1 cellular context compared by ENCODE assay signal in the genomic region with DNA sequence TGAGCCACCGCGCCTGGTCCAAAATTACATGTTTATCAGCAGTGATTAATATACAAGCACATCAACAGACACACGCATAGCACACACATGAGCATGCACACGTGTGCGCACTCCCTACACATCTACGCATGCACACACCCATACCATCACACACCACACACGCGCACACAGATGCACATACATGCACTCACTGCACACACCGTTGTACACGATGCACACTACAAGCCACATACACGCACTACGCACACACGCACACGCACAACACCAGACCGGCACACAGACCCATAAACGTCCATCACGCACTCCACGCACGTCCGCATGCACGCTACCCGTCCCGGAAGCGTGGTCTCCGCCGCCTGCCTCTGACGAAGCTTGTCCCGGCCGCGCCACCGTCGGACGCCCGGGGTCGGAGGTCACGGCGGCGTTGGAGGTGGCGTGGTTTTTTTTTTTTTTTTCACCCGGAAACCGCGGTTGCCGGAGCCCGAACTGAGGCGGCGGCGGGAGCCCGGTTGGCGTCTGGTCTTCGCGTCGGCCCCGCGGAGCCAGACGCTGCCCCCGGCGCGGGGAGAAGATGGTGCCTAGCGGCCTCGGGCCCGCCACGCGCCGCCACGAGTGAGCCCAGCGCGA.
TF ChIP-seq lines count a peak whose summit lies in the region.

A gene with protein sequence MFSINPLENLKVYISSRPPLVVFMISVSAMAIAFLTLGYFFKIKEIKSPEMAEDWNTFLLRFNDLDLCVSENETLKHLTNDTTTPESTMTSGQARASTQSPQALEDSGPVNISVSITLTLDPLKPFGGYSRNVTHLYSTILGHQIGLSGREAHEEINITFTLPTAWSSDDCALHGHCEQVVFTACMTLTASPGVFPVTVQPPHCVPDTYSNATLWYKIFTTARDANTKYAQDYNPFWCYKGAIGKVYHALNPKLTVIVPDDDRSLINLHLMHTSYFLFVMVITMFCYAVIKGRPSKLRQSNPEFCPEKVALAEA (plus strand): TSS at position 457 of the 627 bp plus-strand sequence. CDS start 20,641 bp downstream, outside the sequence.

TF ChIP-seq in HEK293, 187 proteins besides CTCF, POLR2A, EP300 and RAD21 (continued from another document and continues in another):
- TF ChIP-seq, protein P1, sequence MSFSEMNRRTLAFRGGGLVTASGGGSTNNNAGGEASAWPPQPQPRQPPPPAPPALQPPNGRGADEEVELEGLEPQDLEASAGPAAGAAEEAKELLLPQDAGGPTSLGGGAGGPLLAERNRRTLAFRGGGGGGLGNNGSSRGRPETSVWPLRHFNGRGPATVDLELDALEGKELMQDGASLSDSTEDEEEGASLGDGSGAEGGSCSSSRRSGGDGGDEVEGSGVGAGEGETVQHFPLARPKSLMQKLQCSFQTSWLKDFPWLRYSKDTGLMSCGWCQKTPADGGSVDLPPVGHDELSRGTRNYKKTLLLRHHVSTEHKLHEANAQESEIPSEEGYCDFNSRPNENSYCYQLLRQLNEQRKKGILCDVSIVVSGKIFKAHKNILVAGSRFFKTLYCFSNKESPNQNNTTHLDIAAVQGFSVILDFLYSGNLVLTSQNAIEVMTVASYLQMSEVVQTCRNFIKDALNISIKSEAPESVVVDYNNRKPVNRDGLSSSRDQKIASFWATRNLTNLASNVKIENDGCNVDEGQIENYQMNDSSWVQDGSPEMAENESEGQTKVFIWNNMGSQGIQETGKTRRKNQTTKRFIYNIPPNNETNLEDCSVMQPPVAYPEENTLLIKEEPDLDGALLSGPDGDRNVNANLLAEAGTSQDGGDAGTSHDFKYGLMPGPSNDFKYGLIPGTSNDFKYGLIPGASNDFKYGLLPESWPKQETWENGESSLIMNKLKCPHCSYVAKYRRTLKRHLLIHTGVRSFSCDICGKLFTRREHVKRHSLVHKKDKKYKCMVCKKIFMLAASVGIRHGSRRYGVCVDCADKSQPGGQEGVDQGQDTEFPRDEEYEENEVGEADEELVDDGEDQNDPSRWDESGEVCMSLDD (tag by site-specific recombination; IDR thresholded peaks at IDR 0.05), result peak; percentile 45; the same call in 1 of the 2 replicates
- TF ChIP-seq ZNF239 (tag by site-specific recombination; IDR thresholded peaks at IDR 0.05) (peak; percentile 84), GFI1B (tag by site-specific recombination; IDR thresholded peaks at IDR 0.05) (no peak; the same call in 1 of the 2 replicates), ZNF155 (tag by site-specific recombination; IDR thresholded peaks at IDR 0.05) (no peak), ZNF354C (tag by site-specific recombination; IDR thresholded peaks at IDR 0.05; ENCODE audit: borderline replicate concordance, low read depth) (no peak), ZXDB (tag by site-specific recombination; IDR thresholded peaks at IDR 0.05) (peak; percentile 92), ZNF174 (tag by site-specific recombination; IDR thresholded peaks at IDR 0.05) (no peak), SALL2 (tag by site-specific recombination; IDR thresholded peaks at IDR 0.05; ENCODE audit: borderline replicate concordance) (no peak), ZNF549 (tag by site-specific recombination; IDR thresholded peaks at IDR 0.05) (no peak), ZBTB8A (tag by site-specific recombination; IDR thresholded peaks at IDR 0.05) (peak; percentile 72), ZNF211 (tag by site-specific recombination; IDR thresholded peaks at IDR 0.05; ENCODE audit: low read depth) (no peak), ZNF324 (tag by site-specific recombination; IDR thresholded peaks at IDR 0.05) (peak; percentile 95), ZNF837 (tag by site-specific recombination; IDR thresholded peaks at IDR 0.05) (no peak), SP7 (tag by site-specific recombination; IDR thresholded peaks at IDR 0.05) (peak; percentile 91), SCRT2 (tag by site-specific recombination; IDR thresholded peaks at IDR 0.05) (peak; percentile 64), ZNF785 (tag by site-specific recombination; IDR thresholded peaks at IDR 0.05) (peak; percentile 99), ZNF473 (tag by site-specific recombination; IDR thresholded peaks at IDR 0.05) (no peak), ZNF707 (tag by site-specific recombination; IDR thresholded peaks at IDR 0.05) (no peak), ZNF76 (tag by site-specific recombination; IDR thresholded peaks at IDR 0.05; ENCODE audit: borderline replicate concordance, low read depth) (peak; percentile 68), MYNN (tag by site-specific recombination; IDR thresholded peaks at IDR 0.05; ENCODE audit: borderline replicate concordance) (peak; percentile 49; the same call in 1 of the 2 replicates), ZBTB48 (tag by site-specific recombination; IDR thresholded peaks at IDR 0.05) (peak; percentile 85), SP3 (tag by site-specific recombination; IDR thresholded peaks at IDR 0.05) (peak; percentile 61), ZNF776 (tag by site-specific recombination; IDR thresholded peaks at IDR 0.05; ENCODE audit: borderline replicate concordance) (no peak), ZNF624 (tag by site-specific recombination; IDR thresholded peaks at IDR 0.05) (no peak), ZNF791 (tag by site-specific recombination; IDR thresholded peaks at IDR 0.05) (no peak), ZNF660 (tag by site-specific recombination; IDR thresholded peaks at IDR 0.05) (no peak; the same call in 1 of the 2 replicates), ZNF777 (tag by site-specific recombination; IDR thresholded peaks at IDR 0.05; ENCODE audit: borderline replicate concordance) (peak; percentile 97; the same call in 1 of the 2 replicates), ZNF394 (tag by site-specific recombination; IDR thresholded peaks at IDR 0.05; ENCODE audit: borderline replicate concordance) (peak; percentile 60; the same call in 1 of the 2 replicates), ZNF274 (IDR thresholded peaks at IDR 0.05; ENCODE audit: low read length) (no peak), ZNF274 (tag by site-specific recombination; IDR thresholded peaks at IDR 0.05; ENCODE audit: borderline replicate concordance) (no peak), ZSCAN16 (tag by site-specific recombination; IDR thresholded peaks at IDR 0.05) (0 out of 2 replicates have a peak, but pooled peaks have one; percentile 32), ZNF558 (tag by site-specific recombination; IDR thresholded peaks at IDR 0.05) (no peak), ZNF530 (tag by site-specific recombination; IDR thresholded peaks at IDR 0.05; ENCODE audit: low read depth) (no peak), YY1 (tag by site-specific recombination; IDR thresholded peaks at IDR 0.05) (no peak; the same call in 1 of the 2 replicates), PRDM1 (tag by site-specific recombination; IDR thresholded peaks at IDR 0.05) (no peak), ZBTB17 (tag by site-specific recombination; IDR thresholded peaks at IDR 0.05) (peak; percentile 90), ZNF391 (tag by site-specific recombination; IDR thresholded peaks at IDR 0.05; ENCODE audit: borderline replicate concordance, low read depth) (peak; percentile 95), ZSCAN30 (tag by site-specific recombination; IDR thresholded peaks at IDR 0.05) (0 out of 2 replicates have a peak, but pooled peaks have one; percentile 54), ZNF561 (tag by site-specific recombination; IDR thresholded peaks at IDR 0.05; ENCODE audit: borderline replicate concordance) (no peak), ZFP37 (tag by site-specific recombination; IDR thresholded peaks at IDR 0.05) (peak; percentile 83; the same call in 1 of the 2 replicates), ZNF555 (tag by site-specific recombination; conservative IDR thresholded peaks at IDR 0.05) (no peak), ZNF114 (tag by site-specific recombination; IDR thresholded peaks at IDR 0.05) (no peak), ZNF132 (tag by site-specific recombination; IDR thresholded peaks at IDR 0.05; ENCODE audit: borderline replicate concordance) (no peak)
- TF ChIP-seq, protein P2, sequence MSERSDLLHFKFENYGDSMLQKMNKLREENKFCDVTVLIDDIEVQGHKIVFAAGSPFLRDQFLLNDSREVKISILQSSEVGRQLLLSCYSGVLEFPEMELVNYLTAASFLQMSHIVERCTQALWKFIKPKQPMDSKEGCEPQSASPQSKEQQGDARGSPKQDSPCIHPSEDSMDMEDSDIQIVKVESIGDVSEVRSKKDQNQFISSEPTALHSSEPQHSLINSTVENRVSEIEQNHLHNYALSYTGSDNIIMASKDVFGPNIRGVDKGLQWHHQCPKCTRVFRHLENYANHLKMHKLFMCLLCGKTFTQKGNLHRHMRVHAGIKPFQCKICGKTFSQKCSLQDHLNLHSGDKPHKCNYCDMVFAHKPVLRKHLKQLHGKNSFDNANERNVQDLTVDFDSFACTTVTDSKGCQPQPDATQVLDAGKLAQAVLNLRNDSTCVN (tag by site-specific recombination; optimal IDR thresholded peaks at IDR 0.05), result peak; percentile 98
- TF ChIP-seq, protein P3, sequence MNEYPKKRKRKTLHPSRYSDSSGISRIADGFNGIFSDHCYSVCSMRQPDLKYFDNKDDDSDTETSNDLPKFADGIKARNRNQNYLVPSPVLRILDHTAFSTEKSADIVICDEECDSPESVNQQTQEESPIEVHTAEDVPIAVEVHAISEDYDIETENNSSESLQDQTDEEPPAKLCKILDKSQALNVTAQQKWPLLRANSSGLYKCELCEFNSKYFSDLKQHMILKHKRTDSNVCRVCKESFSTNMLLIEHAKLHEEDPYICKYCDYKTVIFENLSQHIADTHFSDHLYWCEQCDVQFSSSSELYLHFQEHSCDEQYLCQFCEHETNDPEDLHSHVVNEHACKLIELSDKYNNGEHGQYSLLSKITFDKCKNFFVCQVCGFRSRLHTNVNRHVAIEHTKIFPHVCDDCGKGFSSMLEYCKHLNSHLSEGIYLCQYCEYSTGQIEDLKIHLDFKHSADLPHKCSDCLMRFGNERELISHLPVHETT (tag by site-specific recombination; IDR thresholded peaks at IDR 0.05), result peak; percentile 77
- TF ChIP-seq, protein P4, sequence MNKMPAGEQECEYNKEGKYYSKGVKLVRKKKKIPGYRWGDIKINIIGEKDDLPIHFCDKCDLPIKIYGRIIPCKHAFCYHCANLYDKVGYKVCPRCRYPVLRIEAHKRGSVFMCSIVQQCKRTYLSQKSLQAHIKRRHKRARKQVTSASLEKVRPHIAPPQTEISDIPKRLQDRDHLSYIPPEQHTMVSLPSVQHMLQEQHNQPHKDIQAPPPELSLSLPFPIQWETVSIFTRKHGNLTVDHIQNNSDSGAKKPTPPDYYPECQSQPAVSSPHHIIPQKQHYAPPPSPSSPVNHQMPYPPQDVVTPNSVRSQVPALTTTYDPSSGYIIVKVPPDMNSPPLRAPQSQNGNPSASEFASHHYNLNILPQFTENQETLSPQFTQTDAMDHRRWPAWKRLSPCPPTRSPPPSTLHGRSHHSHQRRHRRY (tag by site-specific recombination; IDR thresholded peaks at IDR 0.05), result 0 out of 2 replicates have a peak, but pooled peaks have one; percentile 79
- TF ChIP-seq, protein P5, sequence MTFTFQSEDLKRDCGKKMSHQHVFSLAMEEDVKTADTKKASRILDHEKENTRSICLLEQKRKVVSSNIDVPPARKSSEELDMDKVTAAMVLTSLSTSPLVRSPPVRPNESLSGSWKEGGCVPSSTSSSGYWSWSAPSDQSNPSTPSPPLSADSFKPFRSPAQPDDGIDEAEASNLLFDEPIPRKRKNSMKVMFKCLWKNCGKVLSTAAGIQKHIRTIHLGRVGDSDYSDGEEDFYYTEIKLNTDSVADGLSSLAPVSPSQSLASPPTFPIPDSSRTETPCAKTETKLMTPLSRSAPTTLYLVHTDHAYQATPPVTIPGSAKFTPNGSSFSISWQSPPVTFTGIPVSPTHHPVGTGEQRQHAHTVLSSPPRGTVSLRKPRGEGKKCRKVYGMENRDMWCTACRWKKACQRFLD (tag by site-specific recombination; IDR thresholded peaks at IDR 0.05), result no peak
- TF ChIP-seq, protein P6, sequence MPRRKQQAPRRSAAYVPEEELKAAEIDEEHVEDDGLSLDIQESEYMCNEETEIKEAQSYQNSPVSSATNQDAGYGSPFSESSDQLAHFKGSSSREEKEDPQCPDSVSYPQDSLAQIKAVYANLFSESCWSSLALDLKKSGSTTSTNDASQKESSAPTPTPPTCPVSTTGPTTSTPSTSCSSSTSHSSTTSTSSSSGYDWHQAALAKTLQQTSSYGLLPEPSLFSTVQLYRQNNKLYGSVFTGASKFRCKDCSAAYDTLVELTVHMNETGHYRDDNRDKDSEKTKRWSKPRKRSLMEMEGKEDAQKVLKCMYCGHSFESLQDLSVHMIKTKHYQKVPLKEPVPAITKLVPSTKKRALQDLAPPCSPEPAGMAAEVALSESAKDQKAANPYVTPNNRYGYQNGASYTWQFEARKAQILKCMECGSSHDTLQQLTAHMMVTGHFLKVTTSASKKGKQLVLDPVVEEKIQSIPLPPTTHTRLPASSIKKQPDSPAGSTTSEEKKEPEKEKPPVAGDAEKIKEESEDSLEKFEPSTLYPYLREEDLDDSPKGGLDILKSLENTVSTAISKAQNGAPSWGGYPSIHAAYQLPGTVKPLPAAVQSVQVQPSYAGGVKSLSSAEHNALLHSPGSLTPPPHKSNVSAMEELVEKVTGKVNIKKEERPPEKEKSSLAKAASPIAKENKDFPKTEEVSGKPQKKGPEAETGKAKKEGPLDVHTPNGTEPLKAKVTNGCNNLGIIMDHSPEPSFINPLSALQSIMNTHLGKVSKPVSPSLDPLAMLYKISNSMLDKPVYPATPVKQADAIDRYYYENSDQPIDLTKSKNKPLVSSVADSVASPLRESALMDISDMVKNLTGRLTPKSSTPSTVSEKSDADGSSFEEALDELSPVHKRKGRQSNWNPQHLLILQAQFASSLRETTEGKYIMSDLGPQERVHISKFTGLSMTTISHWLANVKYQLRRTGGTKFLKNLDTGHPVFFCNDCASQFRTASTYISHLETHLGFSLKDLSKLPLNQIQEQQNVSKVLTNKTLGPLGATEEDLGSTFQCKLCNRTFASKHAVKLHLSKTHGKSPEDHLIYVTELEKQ (tag by site-specific recombination; IDR thresholded peaks at IDR 0.05; ENCODE audit: borderline replicate concordance), result peak; percentile 71; the same call in 1 of the 2 replicates
- TF ChIP-seq, protein P7, sequence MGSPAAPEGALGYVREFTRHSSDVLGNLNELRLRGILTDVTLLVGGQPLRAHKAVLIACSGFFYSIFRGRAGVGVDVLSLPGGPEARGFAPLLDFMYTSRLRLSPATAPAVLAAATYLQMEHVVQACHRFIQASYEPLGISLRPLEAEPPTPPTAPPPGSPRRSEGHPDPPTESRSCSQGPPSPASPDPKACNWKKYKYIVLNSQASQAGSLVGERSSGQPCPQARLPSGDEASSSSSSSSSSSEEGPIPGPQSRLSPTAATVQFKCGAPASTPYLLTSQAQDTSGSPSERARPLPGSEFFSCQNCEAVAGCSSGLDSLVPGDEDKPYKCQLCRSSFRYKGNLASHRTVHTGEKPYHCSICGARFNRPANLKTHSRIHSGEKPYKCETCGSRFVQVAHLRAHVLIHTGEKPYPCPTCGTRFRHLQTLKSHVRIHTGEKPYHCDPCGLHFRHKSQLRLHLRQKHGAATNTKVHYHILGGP (tag by site-specific recombination; IDR thresholded peaks at IDR 0.05), result no peak
